In genomic region chr5:14893351-14893750, GRCh38 we compare ENCODE assay signal across 18 cellular contexts. TPM values are rescaled to one million over a fixed set of nuclear protein-coding genes. Genes with fewer than 3 reads are reported as not detected.
DNase-seq lines count a peak whose midpoint lies in the region; ATAC-seq and TF ChIP-seq lines count a peak whose summit lies in the region.
"Had no signal": no experiment of that assay in that cellular context is flagged by ENCODE, and none has a peak within 500 bp of the region (broad histone marks: within the 10 kb centered on the region; RNA-seq: fewer than 3 reads in every experiment).

No MANE protein-coding gene starts in this region.

- H3K79me2 ChIP-seq in GM23338 (replicated peaks; ENCODE audit: insufficient read depth) (no peaks in the 10 kb centered on the region), PC-3 (ENCODE audit: low read length) (no peaks in the 10 kb centered on the region), hepatocyte (no peaks in the 10 kb centered on the region)

- H3K27ac ChIP-seq in GM23338 (ENCODE audit: low read depth) = no peak overlapping the region
- no peak overlapping the region for H3K27ac ChIP-seq in PC-3 (ENCODE audit: low read length)
- H3K27ac ChIP-seq in hepatocyte = peak overlapping the region; percentile 85
- H3K27ac ChIP-seq: 22Rv1, A549, C4-2B had no signal

- H3K4me3 ChIP-seq in GM23338 = no peak overlapping the region
- H3K4me3 ChIP-seq in PC-3 (ENCODE audit: low read length) = no peak overlapping the region
- no peak overlapping the region for H3K4me3 ChIP-seq in hepatocyte
- H3K4me3 ChIP-seq: A549 had no signal

- ATAC-seq in GM23338 (no peak), PC-3 (peak; percentile 31; the same call in 1 of the 2 replicates), GM21737 (IDR thresholded peaks at IDR 0.05; ENCODE audit: unreplicated experiment) (no peak), sciatic nerve (no peak)
- ATAC-seq: A549, HCT116 had no signal

- intact Hi-C loops in PC-3 (cut with micrococcal nuclease) (no loop called here), sciatic nerve (cut with DNase I) (no loop called here)

- CTCF ChIA-PET in PC-3 (lab: Charles Lee) = no interaction called here

- H3K9me3 Mint-ChIP-seq in GM23338 = no peaks in the 10 kb centered on the region
- H3K9me3 Mint-ChIP-seq in nephron progenitor cell = no peaks in the 10 kb centered on the region
- H3K9me3 Mint-ChIP-seq: CD4-positive, alpha-beta T cell; HFFc6 had no signal

- no TSS peak for BruUV-seq in PC-3 (replicated peaks; lab: Mats Ljungman, UMichigan)

- H3K9ac ChIP-seq in PC-3 (ENCODE audit: low read length) = no peak overlapping the region

- TF ChIP-seq CTCF in GM23338 (conservative IDR thresholded peaks at IDR 0.05; ENCODE audit: low read depth in 2 of 2) (no peak), PC-3 (conservative IDR thresholded peaks at IDR 0.05; ENCODE audit: low read depth, low read length) (no peak), hepatocyte (IDR thresholded peaks at IDR 0.05; ENCODE audit: poor library complexity) (no peak), nephron progenitor cell (IDR thresholded peaks at IDR 0.05) (no peak)

- H4K20me1 ChIP-seq in GM23338 (replicated peaks; ENCODE audit: insufficient read depth) (no peaks in the 10 kb centered on the region), PC-3 (ENCODE audit: low read length) (no peaks in the 10 kb centered on the region), hepatocyte (ENCODE audit: insufficient read depth, poor library complexity, severe bottlenecking) (no peaks in the 10 kb centered on the region)

- no peaks in the 10 kb centered on the region for H3F3A ChIP-seq in GM23338 (replicated peaks; ENCODE audit: low read depth)
- no peaks in the 10 kb centered on the region for H3F3A ChIP-seq in PC-3 (ENCODE audit: low read length, unreplicated experiment)

- DNase-seq in GM23338 (ENCODE audit: low spot score) (no peak), PC-3 (no peak), hepatocyte (ENCODE audit: low spot score) (peak; percentile 27), nephron progenitor cell (no peak), NCI-H1436 (lab: John Stamatoyannopoulos, UW) (no peak), sciatic nerve (ENCODE audit: low spot score) (no peak)
- no peak for DNase-seq in central memory CD4-positive, alpha-beta T cell
- DNase-seq: AML-193; CD4-positive, alpha-beta T cell; GOT3; H7; HFFc6 had no signal

- WGBS in hepatocyte (ENCODE audit: low lambda C conversion rate, missing lambda C conversion rate) = 94% methylated on average over 1 of the region's 1 CpG

- no peaks in the 10 kb centered on the region for H3K36me3 Mint-ChIP-seq in GM23338 (ENCODE audit: low read depth)
- H3K36me3 Mint-ChIP-seq in nephron progenitor cell (ENCODE audit: low read depth) = no peaks in the 10 kb centered on the region

- no peaks in the 10 kb centered on the region for H3K27me3 ChIP-seq in GM23338 (ENCODE audit: insufficient read depth)
- H3K27me3 ChIP-seq in PC-3 (ENCODE audit: low read length) = peaks cover 6% of the 10 kb centered on the region; the same call in 1 of the 2 replicates
- H3K27me3 ChIP-seq in hepatocyte = no peaks in the 10 kb centered on the region

- H3K9me2 ChIP-seq in GM23338 (ENCODE audit: insufficient read depth) (no peaks in the 10 kb centered on the region; the same call in 1 of the 2 replicates), PC-3 (replicated peaks; ENCODE audit: low read length) (no peaks in the 10 kb centered on the region), hepatocyte (replicated peaks; ENCODE audit: insufficient read depth) (no peaks in the 10 kb centered on the region)

- no peaks in the 10 kb centered on the region for H3K27me3 Mint-ChIP-seq in GM23338 (ENCODE audit: insufficient read depth, low read depth, poor library complexity)
- peaks cover 19% of the 10 kb centered on the region for H3K27me3 Mint-ChIP-seq in nephron progenitor cell (ENCODE audit: low read depth, poor library complexity)
- H3K27me3 Mint-ChIP-seq: CD4-positive, alpha-beta T cell had no signal

- no peak overlapping the region for H3K27ac Mint-ChIP-seq in GM23338
- H3K27ac Mint-ChIP-seq in nephron progenitor cell = peak overlapping the region; percentile 71
- H3K27ac Mint-ChIP-seq: CD4-positive, alpha-beta T cell; HFFc6 had no signal

- POLR2A ChIA-PET in PC-3 (lab: Charles Lee; ENCODE audit: unreplicated experiment) = no interaction called here

- 0 out of 2 replicates have a peak overlapping the region, but pooled peaks have one; percentile 56 for H2AFZ ChIP-seq in GM23338
- H2AFZ ChIP-seq in PC-3 (ENCODE audit: low read length) = no peak overlapping the region
- H2AFZ ChIP-seq in hepatocyte = no peak overlapping the region

- H3K4me1 ChIP-seq in GM23338 (ENCODE audit: insufficient read depth) (no peaks in the 10 kb centered on the region), PC-3 (ENCODE audit: insufficient read depth, low read length) (no peaks in the 10 kb centered on the region), hepatocyte (ENCODE audit: insufficient read depth) (peaks cover 10% of the 10 kb centered on the region)
- H3K4me1 ChIP-seq: A549 had no signal

- H3K9me3 ChIP-seq in PC-3 (ENCODE audit: low read length) = no peaks in the 10 kb centered on the region
- no peaks in the 10 kb centered on the region for H3K9me3 ChIP-seq in hepatocyte (ENCODE audit: low read depth)
- H3K9me3 ChIP-seq: A549, Caco-2 had no signal

- H3K4me2 ChIP-seq in GM23338 (no peak overlapping the region), PC-3 (ENCODE audit: low read length) (no peak overlapping the region), hepatocyte (no peak overlapping the region)
- H3K4me2 ChIP-seq: A549 had no signal

- H3K4me1 Mint-ChIP-seq in GM23338 = peaks cover 6% of the 10 kb centered on the region
- peaks cover 8% of the 10 kb centered on the region for H3K4me1 Mint-ChIP-seq in nephron progenitor cell

- H3K36me3 ChIP-seq in GM23338 (ENCODE audit: insufficient read depth) = no peaks in the 10 kb centered on the region
- no peaks in the 10 kb centered on the region for H3K36me3 ChIP-seq in PC-3 (ENCODE audit: low read depth, low read length)
- no peaks in the 10 kb centered on the region for H3K36me3 ChIP-seq in hepatocyte (replicated peaks; ENCODE audit: insufficient read depth, low read depth)

- no peak overlapping the region for H3K4me3 Mint-ChIP-seq in GM23338
- no peak overlapping the region for H3K4me3 Mint-ChIP-seq in nephron progenitor cell
- H3K4me3 Mint-ChIP-seq: CD4-positive, alpha-beta T cell; HFFc6 had no signal

TF ChIP-seq in GM23338, 12 proteins besides CTCF, POLR2A, EP300 and RAD21 (continues in another document):
- no peak for TF ChIP-seq EZH2 (IDR thresholded peaks at IDR 0.05; ENCODE audit: low read depth, unreplicated experiment)
- no peak for TF ChIP-seq NANOG (IDR thresholded peaks at IDR 0.05; ENCODE audit: borderline replicate concordance)
- TF ChIP-seq ETS1 (IDR thresholded peaks at IDR 0.05) = no peak
- TF ChIP-seq ZNF331 (CRISPR knock-in tag; IDR thresholded peaks at IDR 0.05; ENCODE audit: low read depth) = no peak
- no peak for TF ChIP-seq REST (IDR thresholded peaks at IDR 0.05; ENCODE audit: unreplicated experiment)
- TF ChIP-seq CREB1 (CRISPR knock-in tag; IDR thresholded peaks at IDR 0.05; ENCODE audit: low read depth) = no peak
- TF ChIP-seq STAT1 (IDR thresholded peaks at IDR 0.05; ENCODE audit: unreplicated experiment) = no peak

RNA-seq across cellular contexts. Expression of gene ANKH, which starts 21.8 kb away (rescaled TPM):
- 3.7 and 6.1 TPM in 2 replicates for total RNA-seq in GM23338 (2014; rRNA removed; shearing (Covaris generic))
- polyA plus RNA-seq in GM23338 (2016; fragmentation: Nextera tagmentation; extraction: Ambion mirVana) (5.0 TPM in 2 replicates), hepatocyte (27.6 and 28.9 TPM in 2 replicates)
- total RNA-seq in PC-3 (2014; rRNA removed) (10.9 and 11.6 TPM in 2 replicates), hepatocyte (23.6 and 29.9 TPM in 2 replicates), sciatic nerve (156 TPM)
